Comparison of ENCODE assay signal across 9 cellular contexts in genomic region chr20:2800590-2801458, GRCh38. TPM values are rescaled to one million over a fixed set of nuclear protein-coding genes. Genes with fewer than 3 reads are reported as not detected.
DNase-seq lines count a peak whose midpoint lies in the region; ATAC-seq and TF ChIP-seq lines count a peak whose summit lies in the region.
"Had no signal": no experiment of that assay in that cellular context is flagged by ENCODE, and none has a peak within 500 bp of the region (broad histone marks: within the 10 kb centered on the region; RNA-seq: fewer than 3 reads in every experiment).

Gene CPXM1, minus strand, starts transcription at chr20:2800627. Its CDS starts 55 bp downstream, at chr20:2800572.

- DNase-seq in CD4-positive, CD25-positive, alpha-beta regulatory T cell: peak in 1 of 3 donors; percentile 10
- DNase-seq in NCI-H1105 treated with DMSO at 0.1 percent for 48 hours (lab: John Stamatoyannopoulos, UW) (peak; percentile 50), ascending aorta (ENCODE audit: low spot score in 2 of 2) (no peak), lower lobe of right lung (no peak), upper lobe of right lung (no peak)

- peak in 1 of 2 donors; percentile 27 for ATAC-seq in CD4-positive, CD25-positive, alpha-beta regulatory T cell (ENCODE audit: low read depth in 2 of 2)
- ATAC-seq in GM19395 (IDR thresholded peaks at IDR 0.05; ENCODE audit: unreplicated experiment) (peak; percentile 72), lower lobe of right lung (no peak), upper lobe of right lung (peak; percentile 4), esophagus mucosa (no peak), HG02884 (IDR thresholded peaks at IDR 0.05; ENCODE audit: unreplicated experiment) (no peak)

- H3K4me1 Mint-ChIP-seq in CD4-positive, CD25-positive, alpha-beta regulatory T cell: peaks cover 6 to 35% (median 13%) of the 10 kb centered on the region in 4 donors

- intact Hi-C loops in ascending aorta (cut with DNase I) (no loop called here), lower lobe of right lung (cut with DNase I) (no loop called here), upper lobe of right lung (cut with DNase I) (no loop called here)

- H3K4me3 ChIP-seq in CD4-positive, CD25-positive, alpha-beta regulatory T cell (ENCODE audit: low read depth, low read length): no peak within 1 kb of the TSS
- H3K4me3 ChIP-seq in ascending aorta: peak within 1 kb of the TSS; percentile 32 to 53
- peak within 1 kb of the TSS; percentile 39 for H3K4me3 ChIP-seq in lower lobe of right lung
- peak within 1 kb of the TSS; percentile 32 for H3K4me3 ChIP-seq in upper lobe of right lung

- no peaks in the 10 kb centered on the region for H3K36me3 ChIP-seq in CD4-positive, CD25-positive, alpha-beta regulatory T cell (ENCODE audit: control insufficient read depth, insufficient read depth, low read length)
- no peaks in the 10 kb centered on the region for H3K36me3 ChIP-seq in ascending aorta
- H3K36me3 ChIP-seq in lower lobe of right lung: no peaks in the 10 kb centered on the region
- H3K36me3 ChIP-seq in upper lobe of right lung: no peaks in the 10 kb centered on the region

- H3K27ac ChIP-seq in CD4-positive, CD25-positive, alpha-beta regulatory T cell (ENCODE audit: insufficient read depth, low read length, poor library complexity, severe bottlenecking): no peak within 1 kb of the TSS
- H3K27ac ChIP-seq in ascending aorta (no peak within 1 kb of the TSS), lower lobe of right lung (no peak within 1 kb of the TSS), upper lobe of right lung (no peak within 1 kb of the TSS)

- peak within 1 kb of the TSS in 2 of 3 donors; percentile 3 to 72 for H3K27ac Mint-ChIP-seq in CD4-positive, CD25-positive, alpha-beta regulatory T cell

- peaks cover 14% of the 10 kb centered on the region for H3K4me1 ChIP-seq in CD4-positive, CD25-positive, alpha-beta regulatory T cell (ENCODE audit: control insufficient read depth, insufficient read depth, low read length, poor library complexity, severe bottlenecking)
- H3K4me1 ChIP-seq in ascending aorta (no peaks in the 10 kb centered on the region), lower lobe of right lung (peaks cover 24% of the 10 kb centered on the region), upper lobe of right lung (peaks cover 12% of the 10 kb centered on the region)

- H3K9me3 Mint-ChIP-seq in CD4-positive, CD25-positive, alpha-beta regulatory T cell: peaks cover 0 to 5% (median 0%) of the 10 kb centered on the region in 7 donors

- TF ChIP-seq CTCF in ascending aorta (IDR thresholded peaks at IDR 0.05) (no peak), lower lobe of right lung (IDR thresholded peaks at IDR 0.05) (no peak), upper lobe of right lung (IDR thresholded peaks at IDR 0.05) (no peak)

- H3K4me3 Mint-ChIP-seq in CD4-positive, CD25-positive, alpha-beta regulatory T cell: peak within 1 kb of the TSS; percentile 41 to 85 (median 77)

- H3K27me3 Mint-ChIP-seq in CD4-positive, CD25-positive, alpha-beta regulatory T cell: peaks cover 71% of the 10 kb centered on the region

- H3K9me3 ChIP-seq in CD4-positive, CD25-positive, alpha-beta regulatory T cell (ENCODE audit: control insufficient read depth in 2 of 2, low read length in 2 of 2): no peaks in the 10 kb centered on the region
- no peaks in the 10 kb centered on the region for H3K9me3 ChIP-seq in ascending aorta
- no peaks in the 10 kb centered on the region for H3K9me3 ChIP-seq in lower lobe of right lung
- no peaks in the 10 kb centered on the region for H3K9me3 ChIP-seq in upper lobe of right lung

- peaks cover 3% of the 10 kb centered on the region for H3K36me3 Mint-ChIP-seq in CD4-positive, CD25-positive, alpha-beta regulatory T cell

- peaks cover 21% of the 10 kb centered on the region for H3K27me3 ChIP-seq in CD4-positive, CD25-positive, alpha-beta regulatory T cell (ENCODE audit: control insufficient read depth, insufficient read depth, low read length)
- H3K27me3 ChIP-seq in ascending aorta: peaks cover 10% of the 10 kb centered on the region
- peaks cover 85% of the 10 kb centered on the region for H3K27me3 ChIP-seq in lower lobe of right lung (ENCODE audit: low read depth)
- H3K27me3 ChIP-seq in upper lobe of right lung: peaks cover 73% of the 10 kb centered on the region

RNA-seq across cellular contexts. Expression of gene CPXM1, which starts in this region (rescaled TPM):
- 1.2 TPM for total RNA-seq in CD4-positive, CD25-positive, alpha-beta regulatory T cell
- under 1 TPM in 1 of 4 donors, not detected in 3; 0.10 TPM for polyA plus RNA-seq in CD4-positive, CD25-positive, alpha-beta regulatory T cell
- not detected for total RNA-seq in ascending aorta
- 10.2 TPM for total RNA-seq in lower lobe of right lung
- total RNA-seq in upper lobe of right lung: 1.3 TPM
- total RNA-seq in esophagus mucosa: 2.0 TPM
- total RNA-seq: NCI-H460 had no signal

Comparison
In these comparisons a context has a peak if more than half of its experiments do, and no peak if none do; other contexts are left out.
1. ATAC-seq: peak in GM19395 (single experiment) and upper lobe of right lung (single experiment); none in lower lobe of right lung (0 of 2), esophagus mucosa (single experiment) and HG02884 (single experiment).